1 cellular context compared by ENCODE assay signal in genomic region chr11:7020183-7020917, GRCh38.
TF ChIP-seq lines count a peak whose summit lies in the region.

TSS of gene NLRP14 (plus strand) at chr11:7020479. CDS start at chr11:7038587, 18,108 bp downstream.
TSS of gene ZNF214 (minus strand) at chr11:7020346. CDS start at chr11:7002835, 17,511 bp downstream.

TF ChIP-seq in WTC11, 78 proteins besides CTCF, POLR2A, EP300 and RAD21 (continued from another document):
- 0 out of 2 replicates have a peak, but pooled peaks have one; percentile 8 for TF ChIP-seq USF2 (CRISPR knock-in tag; IDR thresholded peaks at IDR 0.05)
- peak; percentile 83; the same call in 1 of the 2 replicates for TF ChIP-seq ZBTB21 (CRISPR knock-in tag; IDR thresholded peaks at IDR 0.05; ENCODE audit: borderline replicate concordance)
- TF ChIP-seq MAX (CRISPR knock-in tag; IDR thresholded peaks at IDR 0.05), result peak; percentile 97
- peak; percentile 34; the same call in 1 of the 2 replicates for TF ChIP-seq MYBL2 (CRISPR knock-in tag; IDR thresholded peaks at IDR 0.05)
- 0 out of 2 replicates have a peak, but pooled peaks have one; percentile 76 for TF ChIP-seq STAT6 (CRISPR knock-in tag; conservative IDR thresholded peaks at IDR 0.05; ENCODE audit: low read depth)
- TF ChIP-seq AFF4 (CRISPR knock-in tag; IDR thresholded peaks at IDR 0.05; ENCODE audit: borderline replicate concordance), result peak; percentile 66; the same call in 1 of the 2 replicates
- TF ChIP-seq ZNF232 (CRISPR knock-in tag; IDR thresholded peaks at IDR 0.05), result peak; percentile 68; the same call in 1 of the 2 replicates
- no peak for TF ChIP-seq IRF2 (CRISPR knock-in tag; IDR thresholded peaks at IDR 0.05; ENCODE audit: borderline replicate concordance, low read depth)
- TF ChIP-seq TEAD1 (CRISPR knock-in tag; IDR thresholded peaks at IDR 0.05), result peak; percentile 91
- peak; percentile 90; the same call in 1 of the 2 replicates for TF ChIP-seq ZNF138 (CRISPR knock-in tag; conservative IDR thresholded peaks at IDR 0.05)
- TF ChIP-seq IRF1 (CRISPR knock-in tag; IDR thresholded peaks at IDR 0.05), result peak; percentile 38; the same call in 1 of the 2 replicates
- TF ChIP-seq EMX1 (CRISPR knock-in tag; IDR thresholded peaks at IDR 0.05), result no peak
- peak; percentile 44; the same call in 1 of the 2 replicates for TF ChIP-seq PREB (CRISPR knock-in tag; IDR thresholded peaks at IDR 0.05; ENCODE audit: borderline replicate concordance)
- no peak for TF ChIP-seq ZNF671 (CRISPR knock-in tag; IDR thresholded peaks at IDR 0.05)
- TF ChIP-seq ZNF416 (CRISPR knock-in tag; IDR thresholded peaks at IDR 0.05), result no peak
- TF ChIP-seq TCF7 (CRISPR knock-in tag; IDR thresholded peaks at IDR 0.05; ENCODE audit: low read depth), result no peak
- peak; percentile 83 for TF ChIP-seq SP1 (CRISPR knock-in tag; conservative IDR thresholded peaks at IDR 0.05)
- TF ChIP-seq TP53 (CRISPR knock-in tag; IDR thresholded peaks at IDR 0.05), result peak; percentile 79; the same call in 1 of the 2 replicates
- TF ChIP-seq ZNF512 (CRISPR knock-in tag; IDR thresholded peaks at IDR 0.05; ENCODE audit: borderline replicate concordance), result no peak
- TF ChIP-seq CREM (CRISPR knock-in tag; IDR thresholded peaks at IDR 0.05), result peak; percentile 65; the same call in 1 of the 2 replicates
- TF ChIP-seq ERG (CRISPR knock-in tag; IDR thresholded peaks at IDR 0.05), result no peak
- no peak for TF ChIP-seq PRRX2 (CRISPR knock-in tag; IDR thresholded peaks at IDR 0.05)
- TF ChIP-seq FOXP4 (CRISPR knock-in tag; IDR thresholded peaks at IDR 0.05), result peak; percentile 52; the same call in 1 of the 2 replicates
- TF ChIP-seq FOXP1 (CRISPR knock-in tag; IDR thresholded peaks at IDR 0.05; ENCODE audit: borderline replicate concordance), result peak; percentile 85; the same call in 1 of the 2 replicates
- TF ChIP-seq NFYB (CRISPR knock-in tag; conservative IDR thresholded peaks at IDR 0.05; ENCODE audit: low read depth), result peak; percentile 48
- peak; percentile 25; the same call in 1 of the 2 replicates for TF ChIP-seq ESRRA (CRISPR knock-in tag; IDR thresholded peaks at IDR 0.05; ENCODE audit: borderline replicate concordance)
- 0 out of 2 replicates have a peak, but pooled peaks have one; percentile 50 for TF ChIP-seq ZNF317 (CRISPR knock-in tag; IDR thresholded peaks at IDR 0.05; ENCODE audit: borderline replicate concordance, low read depth)
- peak; percentile 57; the same call in 1 of the 2 replicates for TF ChIP-seq NFE2L1 (CRISPR knock-in tag; IDR thresholded peaks at IDR 0.05)
